In genomic region chr3:13628841-13629551, GRCh38 we compare ENCODE assay signal across 14 cellular contexts.
DNase-seq lines count a peak whose midpoint lies in the region; ATAC-seq and TF ChIP-seq lines count a peak whose summit lies in the region.
"Had no signal": no experiment of that assay in that cellular context is flagged by ENCODE, and none has a peak within 500 bp of the region (broad histone marks: within the 10 kb centered on the region; RNA-seq: fewer than 3 reads in every experiment).

No MANE protein-coding gene starts in this region.

- H3K4me1 Mint-ChIP-seq in stimulated activated naive CD8-positive, alpha-beta T cell treated with anti-CD3 and anti-CD28 coated beads, Interleukin-15, amount 100 ng/mL, for 72 hours = no peaks in the 10 kb centered on the region
- peaks cover 9% of the 10 kb centered on the region for H3K4me1 Mint-ChIP-seq in neural progenitor cell
- H3K4me1 Mint-ChIP-seq in activated CD4-positive, alpha-beta memory T cell treated with anti-CD3 and anti-CD28 coated beads, Interleukin-2, amount 10 ng/mL, durations not matched to agents 7 days and 5 days = no peaks in the 10 kb centered on the region
- H3K4me1 Mint-ChIP-seq: B cell had no signal

- no peaks in the 10 kb centered on the region for H3K9me3 Mint-ChIP-seq in stimulated activated naive CD8-positive, alpha-beta T cell treated with anti-CD3 and anti-CD28 coated beads, Interleukin-15, amount 100 ng/mL, for 72 hours
- no peaks in the 10 kb centered on the region for H3K9me3 Mint-ChIP-seq in neural progenitor cell
- H3K9me3 Mint-ChIP-seq in activated CD4-positive, alpha-beta memory T cell treated with anti-CD3 and anti-CD28 coated beads, Interleukin-2, amount 10 ng/mL, durations not matched to agents 7 days and 5 days = no peaks in the 10 kb centered on the region
- H3K9me3 Mint-ChIP-seq: CD8-positive, alpha-beta T cell had no signal

- H3K27me3 ChIP-seq in neural progenitor cell = no peaks in the 10 kb centered on the region
- H3K27me3 ChIP-seq: BLaER1 treated with 17β-estradiol and CSF1 and Interleukin-3, amounts not matched to agents 10 nM and 100 nM had no signal

- no peak overlapping the region for H3K4me3 ChIP-seq in neural progenitor cell
- no peak overlapping the region for H3K4me3 ChIP-seq in coronary artery
- H3K4me3 ChIP-seq: BLaER1 treated with 17β-estradiol and CSF1 and Interleukin-3, amounts not matched to agents 10 nM and 100 nM; GM23248 had no signal

- DNase-seq in stimulated activated naive CD8-positive, alpha-beta T cell treated with anti-CD3 and anti-CD28 coated beads, Interleukin-15, amount 100 ng/mL, for 72 hours = no peak
- DNase-seq in stimulated activated naive CD8-positive, alpha-beta T cell treated with anti-CD3 and anti-CD28 coated beads, Interleukin-15, Interleukin-2, amounts not matched to agents 100 U/mL and 50 U/mL, for 24 hours = no peak
- DNase-seq in RWPE1 (ENCODE audit: low spot score) = no peak
- DNase-seq in neural progenitor cell (ENCODE audit: low spot score) = no peak
- no peak for DNase-seq in coronary artery (ENCODE audit: low spot score)
- DNase-seq in DMS 273 treated with DMSO at 0.1 percent for 48 hours (lab: John Stamatoyannopoulos, UW) = no peak
- DNase-seq in activated CD4-positive, alpha-beta memory T cell treated with anti-CD3 and anti-CD28 coated beads, Interleukin-2, amount 10 ng/mL, durations not matched to agents 7 days and 5 days = no peak
- DNase-seq: Calu3; CD8-positive, alpha-beta T cell; GM23248 had no signal

- H3K79me2 ChIP-seq in neural progenitor cell (ENCODE audit: low read depth) = no peaks in the 10 kb centered on the region

- no peaks in the 10 kb centered on the region for H3K27me3 Mint-ChIP-seq in stimulated activated naive CD8-positive, alpha-beta T cell treated with anti-CD3 and anti-CD28 coated beads, Interleukin-15, amount 100 ng/mL, for 72 hours
- H3K27me3 Mint-ChIP-seq in neural progenitor cell (ENCODE audit: insufficient read depth, low read depth) = peaks cover 5% of the 10 kb centered on the region
- no peaks in the 10 kb centered on the region for H3K27me3 Mint-ChIP-seq in activated CD4-positive, alpha-beta memory T cell treated with anti-CD3 and anti-CD28 coated beads, Interleukin-2, amount 10 ng/mL, durations not matched to agents 7 days and 5 days
- H3K27me3 Mint-ChIP-seq: B cell, IgD-negative memory B cell had no signal

- POLR2A ChIA-PET in RWPE1 (lab: Yijun Ruan, JAX; ENCODE audit: low non-redundant PET) = no interaction called here
- POLR2A ChIA-PET in activated CD4-positive, alpha-beta memory T cell treated with anti-CD3 and anti-CD28 coated beads, Interleukin-2, amount 10 ng/mL, durations not matched to agents 7 days and 5 days (lab: Charles Lee) = no interaction called here

- H3K4me3 Mint-ChIP-seq in stimulated activated naive CD8-positive, alpha-beta T cell treated with anti-CD3 and anti-CD28 coated beads, Interleukin-15, amount 100 ng/mL, for 72 hours = no peak overlapping the region
- no peak overlapping the region for H3K4me3 Mint-ChIP-seq in neural progenitor cell
- no peak overlapping the region for H3K4me3 Mint-ChIP-seq in activated CD4-positive, alpha-beta memory T cell treated with anti-CD3 and anti-CD28 coated beads, Interleukin-2, amount 10 ng/mL, durations not matched to agents 7 days and 5 days
- H3K4me3 Mint-ChIP-seq: B cell; CD8-positive, alpha-beta T cell; IgD-negative memory B cell had no signal

- H3F3A ChIP-seq in neural progenitor cell (ENCODE audit: low read depth) = no peaks in the 10 kb centered on the region

- H3K9me3 ChIP-seq in neural progenitor cell (ENCODE audit: low read depth) = no peaks in the 10 kb centered on the region
- H3K9me3 ChIP-seq: BLaER1 treated with 17β-estradiol and CSF1 and Interleukin-3, amounts not matched to agents 10 nM and 100 nM had no signal

- H3K27ac ChIP-seq in RWPE1 (peak overlapping the region; percentile 99), neural progenitor cell (no peak overlapping the region), coronary artery (no peak overlapping the region)
- H3K27ac ChIP-seq: BLaER1 treated with 17β-estradiol and CSF1 and Interleukin-3, amounts not matched to agents 10 nM and 100 nM; GM23248 had no signal

- no peak overlapping the region for H3K4me2 ChIP-seq in neural progenitor cell
- H3K4me2 ChIP-seq: BLaER1 treated with 17β-estradiol and CSF1 and Interleukin-3, amounts not matched to agents 10 nM and 100 nM had no signal

- H4K20me1 ChIP-seq in neural progenitor cell (ENCODE audit: low read depth) = no peaks in the 10 kb centered on the region
- H4K20me1 ChIP-seq: BLaER1 treated with 17β-estradiol and CSF1 and Interleukin-3, amounts not matched to agents 10 nM and 100 nM had no signal

- no peaks in the 10 kb centered on the region for H3K4me1 ChIP-seq in neural progenitor cell

- no peak overlapping the region for H3K9ac ChIP-seq in neural progenitor cell
- H3K9ac ChIP-seq: BLaER1 treated with 17β-estradiol and CSF1 and Interleukin-3, amounts not matched to agents 10 nM and 100 nM; GM23248 had no signal

- H2AFZ ChIP-seq in neural progenitor cell (replicated peaks) = no peak overlapping the region
- H2AFZ ChIP-seq: GM23248 had no signal

- no peak overlapping the region for H3K27ac Mint-ChIP-seq in stimulated activated naive CD8-positive, alpha-beta T cell treated with anti-CD3 and anti-CD28 coated beads, Interleukin-15, amount 100 ng/mL, for 72 hours
- peak overlapping the region; percentile 58 for H3K27ac Mint-ChIP-seq in neural progenitor cell
- H3K27ac Mint-ChIP-seq in activated CD4-positive, alpha-beta memory T cell treated with anti-CD3 and anti-CD28 coated beads, Interleukin-2, amount 10 ng/mL, durations not matched to agents 7 days and 5 days = no peak overlapping the region
- H3K27ac Mint-ChIP-seq: B cell, IgD-negative memory B cell had no signal

- ATAC-seq in stimulated activated naive CD8-positive, alpha-beta T cell treated with anti-CD3 and anti-CD28 coated beads, Interleukin-15, amount 100 ng/mL, for 72 hours = peak; percentile 21
- ATAC-seq in stimulated activated naive CD8-positive, alpha-beta T cell treated with anti-CD3 and anti-CD28 coated beads, Interleukin-15, Interleukin-2, amounts not matched to agents 100 U/mL and 50 U/mL, for 24 hours = no peak
- ATAC-seq: CD8-positive, alpha-beta T cell; HepG2 had no signal

- H3K36me3 Mint-ChIP-seq in neural progenitor cell = peaks cover 1% of the 10 kb centered on the region
- H3K36me3 Mint-ChIP-seq in activated CD4-positive, alpha-beta memory T cell treated with anti-CD3 and anti-CD28 coated beads, Interleukin-2, amount 10 ng/mL, durations not matched to agents 7 days and 5 days (ENCODE audit: low read depth) = no peaks in the 10 kb centered on the region
- H3K36me3 Mint-ChIP-seq: IgD-negative memory B cell had no signal

- CTCF ChIA-PET in RWPE1 (lab: Yijun Ruan, JAX) = no interaction called here
- CTCF ChIA-PET in activated CD4-positive, alpha-beta memory T cell treated with anti-CD3 and anti-CD28 coated beads, Interleukin-2, amount 10 ng/mL, durations not matched to agents 7 days and 5 days (lab: Charles Lee) = no interaction called here

- TF ChIP-seq CTCF in RWPE1 (conservative IDR thresholded peaks at IDR 0.05; ENCODE audit: low read depth) (no peak), neural progenitor cell (IDR thresholded peaks at IDR 0.05) (no peak), coronary artery (IDR thresholded peaks at IDR 0.05) (no peak)

- no peaks in the 10 kb centered on the region for H3K36me3 ChIP-seq in neural progenitor cell
- H3K36me3 ChIP-seq: BLaER1 treated with 17β-estradiol and CSF1 and Interleukin-3, amounts not matched to agents 10 nM and 100 nM had no signal
